ENCODE assay signal across 9 cellular contexts in the genomic region with DNA sequence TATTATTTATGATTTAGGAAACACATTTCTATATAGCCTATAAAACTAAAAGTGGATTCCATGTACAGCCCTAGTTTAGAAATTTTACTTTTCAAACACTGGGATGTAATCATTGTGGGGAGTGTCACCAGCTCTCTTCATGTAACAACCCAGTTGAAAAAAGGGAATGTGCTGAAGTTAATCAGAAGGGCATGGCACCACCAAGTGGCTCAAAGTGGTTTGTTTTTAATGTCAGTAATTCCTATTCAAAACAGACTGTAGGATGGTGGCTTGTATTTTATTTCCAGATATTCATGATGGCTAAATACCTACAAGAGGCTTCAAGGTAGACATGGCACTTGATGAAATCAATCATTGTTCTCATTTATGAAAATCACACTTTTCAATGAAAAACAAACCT. TPM values are rescaled to one million over a fixed set of nuclear protein-coding genes. Genes with fewer than 3 reads are reported as not detected.
DNase-seq lines count a peak whose midpoint lies in the region; ATAC-seq and TF ChIP-seq lines count a peak whose summit lies in the region.
"Had no signal": no experiment of that assay in that cellular context is flagged by ENCODE, and none has a peak within 500 bp of the region (broad histone marks: within the 10 kb centered on the region; RNA-seq: fewer than 3 reads in every experiment).

No MANE protein-coding gene starts in this region.

- peak; percentile 16 for DNase-seq in activated naive CD4-positive, alpha-beta T cell treated with anti-CD3 and anti-CD28 coated beads, Interleukin-2, amount 50 U/mL, for 16 hours
- no peak for DNase-seq in activated naive CD4-positive, alpha-beta T cell treated with Interleukin-2 at 50 U/mL for 16 hours
- DNase-seq in NAMALWA (ENCODE audit: low spot score) (peak; percentile 28), mammary epithelial cell (peak; percentile 50), myocyte (ENCODE audit: low read depth) (peak; percentile 48), HuH-7.5 (ENCODE audit: low spot score) (no peak), ecto neural progenitor cell (ENCODE audit: low spot score) (no peak)

- H3K4me1 ChIP-seq in mammary epithelial cell (ENCODE audit: insufficient read depth, low read length), result peaks cover under 1% of the 10 kb centered on the region

- H3K4me3 ChIP-seq in mammary epithelial cell (replicated peaks in 1 of 3; ENCODE audit: insufficient read depth in 1 of 3, low read depth in 2 of 3, low read length in 3 of 3), result no peak overlapping the region
- H3K4me3 ChIP-seq: skin epidermis had no signal

- peak; percentile 55 to 70 for TF ChIP-seq CTCF in mammary epithelial cell (conservative IDR thresholded peaks at IDR 0.05 in 1 of 2, IDR thresholded peaks at IDR 0.05 in 1 of 2; ENCODE audit: extremely low read depth in 1 of 2, insufficient read depth in 1 of 2, low read depth in 1 of 2, low read length in 2 of 2)

- H3K79me2 ChIP-seq in mammary epithelial cell (ENCODE audit: insufficient read depth, low read length), result no peaks in the 10 kb centered on the region

- no peaks in the 10 kb centered on the region for H3K27me3 ChIP-seq in mammary epithelial cell (ENCODE audit: insufficient read depth, low read length)

- ATAC-seq in HG03108 (IDR thresholded peaks at IDR 0.05; ENCODE audit: unreplicated experiment), result no peak

- H3K27ac ChIP-seq in mammary epithelial cell (ENCODE audit: insufficient read depth, low read depth, low read length), result no peak overlapping the region
- H3K27ac ChIP-seq: skin epidermis had no signal

- H3K4me2 ChIP-seq in mammary epithelial cell (ENCODE audit: insufficient read depth, low read depth, low read length), result no peak overlapping the region

- CTCF ChIA-PET in mammary epithelial cell (lab: Charles Lee; ENCODE audit: low non-redundant PET), result interaction anchor here (0.6 to 1.0 kb wide), 3 partner anchors 88 to 261 kb away, joined by 4 to 6 read pairs (median 5); no protein-coding TSS in a partner anchor

- H3K36me3 ChIP-seq in mammary epithelial cell (ENCODE audit: insufficient read depth, low read length), result no peaks in the 10 kb centered on the region

- H3K9me3 ChIP-seq in mammary epithelial cell (replicated peaks; ENCODE audit: insufficient read depth, low read length), result no peaks in the 10 kb centered on the region

- intact Hi-C loops in mammary epithelial cell (cut with micrococcal nuclease), result loop anchor here (1.0 to 5.0 kb wide), 5 partner anchors 87 to 1221 kb away; partner anchors contain the start of genes IL18R1 and SLC9A4

- dilution Hi-C loops in mammary epithelial cell (cut with HindIII; ENCODE audit: low sequenced_read_pairs), result no loop called here

- BruUV-seq in mammary epithelial cell (replicated peaks; lab: Mats Ljungman, UMichigan), result no TSS peak

- in situ Hi-C loops in mammary epithelial cell (cut with MboI; ENCODE audit: low sequenced_read_pairs in 2 of 2), result no loop called here

- no peaks in the 10 kb centered on the region for H4K20me1 ChIP-seq in mammary epithelial cell (ENCODE audit: insufficient read depth, low read length)

- no peak overlapping the region for H2AFZ ChIP-seq in mammary epithelial cell (ENCODE audit: low read depth, low read length)

- H3K9ac ChIP-seq in mammary epithelial cell (ENCODE audit: insufficient read depth, low read length), result no peak overlapping the region

RNA-seq across cellular contexts. Expression of gene TMEM182, which starts 58.1 kb away (rescaled TPM):
- total RNA-seq in mammary epithelial cell (1 to 10 TPM; 6.5 to 7.4 TPM), myocyte (25.5 and 29.7 TPM in 2 replicates)
- 3.1 TPM for polyA plus RNA-seq in mammary epithelial cell
- not detected for polyA minus RNA-seq in mammary epithelial cell
- 26.9 TPM for polyA plus RNA-seq in myocyte (2012)

Comparison
In these comparisons a context has a peak if more than half of its experiments do, and no peak if none do; other contexts are left out.
1. DNase-seq: peak in activated naive CD4-positive, alpha-beta T cell treated with anti-CD3 and anti-CD28 coated beads, Interleukin-2, amount 50 U/mL, for 16 hours (single experiment), NAMALWA (single experiment), mammary epithelial cell (single experiment) and myocyte (single experiment); none in activated naive CD4-positive, alpha-beta T cell treated with Interleukin-2 at 50 U/mL for 16 hours (single experiment), HuH-7.5 (single experiment) and ecto neural progenitor cell (single experiment).